In genomic region chr9:125437771-125438221, GRCh38 we compare ENCODE assay signal across 15 cellular contexts.
"Had no signal": no experiment of that assay in that cellular context is flagged by ENCODE, and none has a peak within 500 bp of the region (broad histone marks: within the 10 kb centered on the region; RNA-seq: fewer than 3 reads in every experiment).

No MANE protein-coding gene starts in this region.

- DNase-seq: activated CD4-positive, alpha-beta T cell treated with anti-CD3 and anti-CD28 coated beads for 36 hours; activated CD4-positive, alpha-beta T cell treated with anti-CD3 and anti-CD28 coated beads, Interleukin-2, amount 50 U/mL, for 48 hours; activated naive CD4-positive, alpha-beta T cell treated with anti-CD3 and anti-CD28 coated beads, Interleukin-2, amount 10 ng/mL, durations not matched to agents 7 days and 5 days; activated naive CD8-positive, alpha-beta T cell treated with anti-CD3 and anti-CD28 coated beads, Interleukin-2, amount 50 U/mL, for 24 hours; activated T-cell treated with anti-CD3 and anti-CD28 coated beads for 4 hours; anterior cingulate cortex; cortex of kidney; effector CD4-positive, alpha-beta T cell; kidney glomerular epithelial cell; mesendoderm; naive thymus-derived CD8-positive, alpha-beta T cell; psoas muscle; stimulated activated CD4-positive, alpha-beta T cell treated with anti-CD3 and anti-CD28 coated beads, Interleukin-2, amount 100 ng/mL, for 24 hours; T-cell had no signal

- FAIRE-seq: frontal cortex had no signal
